Comparison of ENCODE assay signal across 23 cellular contexts in the genomic region with DNA sequence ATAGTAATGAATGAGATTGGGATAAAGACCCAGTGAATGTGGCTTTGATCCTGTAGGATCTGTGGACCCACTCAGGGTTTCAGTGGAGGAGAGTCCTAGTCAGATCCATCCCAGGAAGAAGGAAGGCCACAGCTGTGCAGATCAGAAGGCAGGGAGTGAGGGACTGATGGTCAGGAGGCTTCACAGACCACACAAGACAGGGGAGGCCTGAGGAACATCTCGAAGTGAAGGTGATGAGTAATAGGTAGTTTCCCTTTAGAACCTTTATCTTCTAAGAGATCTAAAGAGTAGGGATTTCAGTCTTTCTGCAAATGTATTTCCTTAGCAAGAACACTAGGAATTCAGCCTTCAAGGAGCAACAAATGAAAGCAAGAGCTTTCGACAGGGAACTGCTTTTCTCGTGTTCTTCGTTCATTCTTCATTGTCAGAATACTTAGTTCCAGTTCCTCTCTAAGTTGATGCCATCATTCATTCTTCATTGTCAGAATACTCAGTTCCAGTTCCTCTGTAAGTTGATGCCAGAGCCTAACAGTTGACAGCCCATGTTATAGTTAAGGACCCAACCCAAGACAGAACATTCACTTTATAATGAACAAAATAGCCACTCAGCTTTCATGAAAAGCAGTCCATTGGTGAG.
DNase-seq lines count a peak whose midpoint lies in the region; ATAC-seq and TF ChIP-seq lines count a peak whose summit lies in the region.
"Had no signal": no experiment of that assay in that cellular context is flagged by ENCODE, and none has a peak within 500 bp of the region (broad histone marks: within the 10 kb centered on the region; RNA-seq: fewer than 3 reads in every experiment).

No MANE protein-coding gene starts in this region.

- dilution Hi-C loops in mammary epithelial cell (cut with HindIII; ENCODE audit: low sequenced_read_pairs), result no loop called here

- in situ Hi-C loops in mammary epithelial cell (cut with MboI; ENCODE audit: low sequenced_read_pairs in 2 of 2), result no loop called here

- WGBS in mammary epithelial cell (ENCODE audit: low coverage, missing lambda C conversion rate), result 76% methylated on average over 4 of the region's 4 CpGs
- 83 to 96% (median 85%) methylated on average over 4 of the region's 4 CpGs for WGBS in ovary, 3 donors

- no peak overlapping the region for H3K4me2 ChIP-seq in mammary epithelial cell (ENCODE audit: insufficient read depth, low read depth, low read length)
- H3K4me2 ChIP-seq: GM23338, hepatocyte had no signal

- H3K4me3 ChIP-seq in mammary epithelial cell (replicated peaks in 1 of 3; ENCODE audit: insufficient read depth in 1 of 3, low read depth in 2 of 3, low read length in 3 of 3), result no peak overlapping the region
- H3K4me3 ChIP-seq in ovary, result no peak overlapping the region
- H3K4me3 ChIP-seq: GM23338, hepatocyte had no signal

- no peaks in the 10 kb centered on the region for H3K27me3 ChIP-seq in mammary epithelial cell (ENCODE audit: insufficient read depth, low read length)
- no peaks in the 10 kb centered on the region for H3K27me3 ChIP-seq in ovary
- H3K27me3 ChIP-seq: hepatocyte had no signal

- no peaks in the 10 kb centered on the region for H3K36me3 ChIP-seq in mammary epithelial cell (ENCODE audit: insufficient read depth, low read length)
- peaks cover 26% of the 10 kb centered on the region for H3K36me3 ChIP-seq in KOPT-K1 (ENCODE audit: insufficient read depth, low read length)
- no peaks in the 10 kb centered on the region for H3K36me3 ChIP-seq in ovary
- H3K36me3 ChIP-seq: WERI-Rb-1 had no signal

- H3K36me3 Mint-ChIP-seq in MCF 10A (ENCODE audit: insufficient read depth, unreplicated experiment), result peaks cover 4% of the 10 kb centered on the region
- peaks cover 3% of the 10 kb centered on the region for H3K36me3 Mint-ChIP-seq in activated naive CD8-positive, alpha-beta T cell treated with anti-CD3 and anti-CD28 coated beads for 36 hours
- H3K36me3 Mint-ChIP-seq in stimulated activated effector memory CD8-positive, alpha-beta T cell treated with anti-CD3 and anti-CD28 coated beads, Interleukin-12 subunit alpha, Interleukin-12 subunit beta, amount 100 ng/mL, for 72 hours, result peaks cover 47% of the 10 kb centered on the region

- no peak overlapping the region for H3K4me3 Mint-ChIP-seq in MCF 10A (ENCODE audit: unreplicated experiment)
- H3K4me3 Mint-ChIP-seq in activated naive CD8-positive, alpha-beta T cell treated with anti-CD3 and anti-CD28 coated beads for 36 hours, result no peak overlapping the region
- H3K4me3 Mint-ChIP-seq in stimulated activated effector memory CD8-positive, alpha-beta T cell treated with anti-CD3 and anti-CD28 coated beads, Interleukin-12 subunit alpha, Interleukin-12 subunit beta, amount 100 ng/mL, for 72 hours, result peak overlapping the region; percentile 32
- H3K4me3 Mint-ChIP-seq: activated T-cell treated with anti-CD3 and anti-CD28 coated beads, Interleukin-2, amount 50 U/mL, for 4 hours; GM23338; naive thymus-derived CD4-positive, alpha-beta T cell had no signal

- no peak overlapping the region for H3K9ac ChIP-seq in mammary epithelial cell (ENCODE audit: insufficient read depth, low read length)
- H3K9ac ChIP-seq: parathyroid adenoma had no signal

- peaks cover 14% of the 10 kb centered on the region for H3K4me1 Mint-ChIP-seq in MCF 10A (ENCODE audit: insufficient read depth, unreplicated experiment)
- H3K4me1 Mint-ChIP-seq in activated naive CD8-positive, alpha-beta T cell treated with anti-CD3 and anti-CD28 coated beads for 36 hours, result peaks cover 12% of the 10 kb centered on the region
- peaks cover 69% of the 10 kb centered on the region for H3K4me1 Mint-ChIP-seq in stimulated activated effector memory CD8-positive, alpha-beta T cell treated with anti-CD3 and anti-CD28 coated beads, Interleukin-12 subunit alpha, Interleukin-12 subunit beta, amount 100 ng/mL, for 72 hours

- POLR2A ChIA-PET in MCF 10A (lab: Yijun Ruan, JAX), result interaction anchor here (0.8 to 1.5 kb wide), 2 partner anchors 18 to 30 kb away, joined by 3 to 4 read pairs; no protein-coding TSS in a partner anchor

- CTCF ChIA-PET in mammary epithelial cell (lab: Charles Lee; ENCODE audit: low non-redundant PET) (no interaction called here), MCF 10A (lab: Yijun Ruan, JAX) (no interaction called here)

- H3K27ac ChIP-seq in mammary epithelial cell (ENCODE audit: insufficient read depth, low read depth, low read length) (no peak overlapping the region), KOPT-K1 (ENCODE audit: low read depth, low read length, poor library complexity, severe bottlenecking) (peak overlapping the region; percentile 95), ovary (no peak overlapping the region)
- H3K27ac ChIP-seq: hepatocyte, parathyroid adenoma, WERI-Rb-1 had no signal

- BruUV-seq in mammary epithelial cell (replicated peaks; lab: Mats Ljungman, UMichigan) (no TSS peak), MCF 10A (replicated peaks; lab: Mats Ljungman, UMichigan) (no TSS peak)

- no peak for TF ChIP-seq POLR2A in ovary (IDR thresholded peaks at IDR 0.05)

- H3K9me3 Mint-ChIP-seq in MCF 10A (ENCODE audit: unreplicated experiment), result no peaks in the 10 kb centered on the region
- H3K9me3 Mint-ChIP-seq in activated naive CD8-positive, alpha-beta T cell treated with anti-CD3 and anti-CD28 coated beads for 36 hours, result no peaks in the 10 kb centered on the region
- H3K9me3 Mint-ChIP-seq in stimulated activated effector memory CD8-positive, alpha-beta T cell treated with anti-CD3 and anti-CD28 coated beads, Interleukin-12 subunit alpha, Interleukin-12 subunit beta, amount 100 ng/mL, for 72 hours, result no peaks in the 10 kb centered on the region
- H3K9me3 Mint-ChIP-seq: activated T-cell treated with anti-CD3 and anti-CD28 coated beads, Interleukin-2, amount 50 U/mL, for 4 hours; GM23338; naive thymus-derived CD4-positive, alpha-beta T cell had no signal

- peak; percentile 36 for ATAC-seq in stimulated activated effector memory CD8-positive, alpha-beta T cell treated with anti-CD3 and anti-CD28 coated beads, Interleukin-12 subunit alpha, Interleukin-12 subunit beta, amount 100 ng/mL, for 72 hours
- ATAC-seq: activated T-cell treated with anti-CD3 and anti-CD28 coated beads, Interleukin-2, amount 50 U/mL, for 4 hours; GM23338; HepG2; naive thymus-derived CD4-positive, alpha-beta T cell; sciatic nerve had no signal

- no peaks in the 10 kb centered on the region for H4K20me1 ChIP-seq in mammary epithelial cell (ENCODE audit: insufficient read depth, low read length)

- H3K79me2 ChIP-seq in mammary epithelial cell (ENCODE audit: insufficient read depth, low read length), result no peaks in the 10 kb centered on the region
- H3K79me2 ChIP-seq: hepatocyte had no signal

- no peak overlapping the region for H3K27ac Mint-ChIP-seq in MCF 10A (ENCODE audit: low read depth, unreplicated experiment)
- peak overlapping the region; percentile 16 for H3K27ac Mint-ChIP-seq in activated naive CD8-positive, alpha-beta T cell treated with anti-CD3 and anti-CD28 coated beads for 36 hours
- H3K27ac Mint-ChIP-seq in stimulated activated effector memory CD8-positive, alpha-beta T cell treated with anti-CD3 and anti-CD28 coated beads, Interleukin-12 subunit alpha, Interleukin-12 subunit beta, amount 100 ng/mL, for 72 hours, result peak overlapping the region; percentile 75
- H3K27ac Mint-ChIP-seq: GM23338; naive thymus-derived CD4-positive, alpha-beta T cell had no signal

- no peak for TF ChIP-seq EP300 in ovary (IDR thresholded peaks at IDR 0.05)

- no peak overlapping the region for H2AFZ ChIP-seq in mammary epithelial cell (ENCODE audit: low read depth, low read length)
- H2AFZ ChIP-seq: GM23338, hepatocyte, parathyroid adenoma had no signal

- H3K27me3 Mint-ChIP-seq in MCF 10A (ENCODE audit: insufficient read depth, unreplicated experiment), result no peaks in the 10 kb centered on the region
- H3K27me3 Mint-ChIP-seq in activated naive CD8-positive, alpha-beta T cell treated with anti-CD3 and anti-CD28 coated beads for 36 hours, result no peaks in the 10 kb centered on the region
- H3K27me3 Mint-ChIP-seq: naive thymus-derived CD4-positive, alpha-beta T cell had no signal

- TF ChIP-seq CTCF in mammary epithelial cell (conservative IDR thresholded peaks at IDR 0.05 in 1 of 2, IDR thresholded peaks at IDR 0.05 in 1 of 2; ENCODE audit: extremely low read depth in 1 of 2, insufficient read depth in 1 of 2, low read depth in 1 of 2, low read length in 2 of 2), result no peak
- TF ChIP-seq CTCF in MCF 10A (IDR thresholded peaks at IDR 0.05; ENCODE audit: unreplicated experiment), result no peak
- no peak for TF ChIP-seq CTCF in ovary (IDR thresholded peaks at IDR 0.05)

- H3K4me1 ChIP-seq in mammary epithelial cell (ENCODE audit: insufficient read depth, low read length) (peaks cover 15% of the 10 kb centered on the region), ovary (ENCODE audit: insufficient read depth) (no peaks in the 10 kb centered on the region)

- H3K9me3 ChIP-seq in mammary epithelial cell (replicated peaks; ENCODE audit: insufficient read depth, low read length) (no peaks in the 10 kb centered on the region), KOPT-K1 (ENCODE audit: insufficient read depth, low read length, poor library complexity, severe bottlenecking) (no peaks in the 10 kb centered on the region), ovary (no peaks in the 10 kb centered on the region)

- intact Hi-C loops in mammary epithelial cell (cut with micrococcal nuclease), result no loop called here
- intact Hi-C loops in MCF 10A (cut with micrococcal nuclease), result no loop called here
- intact Hi-C loops in ovary (cut with DNase I), result no loop called here

- peak; percentile 58 for DNase-seq in mammary epithelial cell
- no peak for DNase-seq in MCF 10A (ENCODE audit: unreplicated experiment)
- no peak for DNase-seq in activated naive CD8-positive, alpha-beta T cell treated with anti-CD3 and anti-CD28 coated beads for 36 hours
- DNase-seq in stimulated activated effector memory CD8-positive, alpha-beta T cell treated with anti-CD3 and anti-CD28 coated beads, Interleukin-12 subunit alpha, Interleukin-12 subunit beta, amount 100 ng/mL, for 72 hours (ENCODE audit: low spot score in 2 of 2), result no peak
- no peak for DNase-seq in ovary
- DNase-seq in DMS79 treated with DMSO at 0.1 percent for 48 hours (lab: John Stamatoyannopoulos, UW), result no peak
- DNase-seq in anterior cingulate cortex (lab: John Stamatoyannopoulos, UW), result no peak
- DNase-seq: activated CD4-positive, alpha-beta T cell treated with anti-CD3 and anti-CD28 coated beads, Interleukin-2, amount 50 U/mL, for 4 hours; activated T-cell treated with anti-CD3 and anti-CD28 coated beads, Interleukin-2, amount 50 U/mL, for 4 hours; dermis blood vessel endothelial cell; mesenchymal stem cell; naive thymus-derived CD4-positive, alpha-beta T cell; NCI-H2029; NCI-H446; Right ventricle myocardium superior; stimulated activated naive CD4-positive, alpha-beta T cell; WERI-Rb-1 had no signal
